ENCODE assay signal across 1 cellular context in genomic region chr13:113867913-113868312, GRCh38. TPM values are rescaled to one million over a fixed set of nuclear protein-coding genes. Genes with fewer than 3 reads are reported as not detected.
"Had no signal": no experiment of that assay in that cellular context is flagged by ENCODE, and none has a peak within 500 bp of the region (broad histone marks: within the 10 kb centered on the region; RNA-seq: fewer than 3 reads in every experiment).

No MANE protein-coding gene starts in this region.

RNA-seq across cellular contexts. Expression of gene GAS6, which starts 4.0 kb away (rescaled TPM):
- total RNA-seq: OCI-LY7 had no signal
